In genomic region chr12:46374711-46375110, GRCh38 we compare ENCODE assay signal across 1 cellular context.
TF ChIP-seq lines count a peak whose summit lies in the region.

No MANE protein-coding gene starts in this region.

TF ChIP-seq in H1, 55 proteins besides CTCF, POLR2A, EP300 and RAD21:
- TF ChIP-seq SIX5 (IDR thresholded peaks at IDR 0.05; ENCODE audit: low read depth, low read length) = no peak
- no peak for TF ChIP-seq RXRA (IDR thresholded peaks at IDR 0.05; ENCODE audit: insufficient read depth, low read depth, low read length)
- no peak for TF ChIP-seq CBX8 (IDR thresholded peaks at IDR 0.05; ENCODE audit: borderline replicate concordance, low read depth, low read length)
- no peak for TF ChIP-seq YY1 (IDR thresholded peaks at IDR 0.05; ENCODE audit: low read depth, low read length)
- TF ChIP-seq EZH2 (IDR thresholded peaks at IDR 0.05; ENCODE audit: low read depth, low read length, severe bottlenecking) = no peak
- TF ChIP-seq KDM5A (IDR thresholded peaks at IDR 0.05; ENCODE audit: low read length) = no peak
